Comparison of ENCODE assay signal across 15 cellular contexts in the genomic region with DNA sequence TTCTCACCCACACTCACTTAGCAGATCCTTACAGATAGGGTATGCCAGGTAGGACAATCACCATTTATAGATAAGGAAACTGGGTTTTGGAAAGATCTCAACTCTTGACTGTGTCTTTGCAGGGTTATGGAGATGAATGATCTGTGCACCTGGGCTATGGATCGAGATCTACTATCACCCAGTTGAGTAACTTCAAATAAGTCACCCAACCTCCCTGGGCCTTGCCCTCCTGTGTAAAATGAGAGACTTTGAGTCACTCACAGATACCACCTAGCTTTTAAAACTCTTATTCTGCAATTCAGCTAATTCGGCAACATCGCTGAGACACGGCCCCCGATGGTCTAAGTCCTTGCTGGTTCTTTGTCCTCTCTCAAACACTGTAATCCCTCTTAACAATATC.
"Had no signal": no experiment of that assay in that cellular context is flagged by ENCODE, and none has a peak within 500 bp of the region (broad histone marks: within the 10 kb centered on the region; RNA-seq: fewer than 3 reads in every experiment).

No MANE protein-coding gene starts in this region.

- H3K9me3 Mint-ChIP-seq: nephron; T-helper 1 cell treated with Interleukin-12 subunit alpha and Interleukin-12 subunit beta and Interleukin-4 antibody, amounts not matched to agents 30 μg/mL and 1 μg/mL, for 36 hours had no signal

- DNase-seq: activated CD4-positive, alpha-beta T cell treated with anti-CD3 and anti-CD28 coated beads, Interleukin-2, amount 50 U/mL, for 4 hours; activated CD8-positive, alpha-beta memory T cell treated with anti-CD3 and anti-CD28 coated beads, Interleukin-2, amount 50 U/mL, for 4 hours; activated effector memory CD4-positive, alpha-beta T cell treated with Interleukin-2 at 50 U/mL for 16 hours; islet precursor cell; mammary epithelial cell; mucosa of descending colon; sigmoid colon; stimulated activated CD4-positive, alpha-beta T cell treated with anti-CD3 and anti-CD28 coated beads, Interleukin-12 subunit alpha, Interleukin-12 subunit beta, amount 100 ng/mL, for 4 hours; stimulated activated naive CD8-positive, alpha-beta T cell treated with anti-CD3 and anti-CD28 coated beads, Interleukin-15, Interleukin-2, amounts not matched to agents 100 U/mL and 50 U/mL, for 24 hours had no signal

- H3K9me3 ChIP-seq: gastroesophageal sphincter, mucosa of descending colon, prostate gland, sigmoid colon had no signal

- H3K4me3 Mint-ChIP-seq: nephron; T-helper 1 cell treated with Interleukin-12 subunit alpha and Interleukin-12 subunit beta and Interleukin-4 antibody, amounts not matched to agents 30 μg/mL and 1 μg/mL, for 36 hours had no signal

- H3K27ac ChIP-seq: gastroesophageal sphincter, prostate gland, sigmoid colon had no signal

- H3K4me1 ChIP-seq: prostate gland had no signal

- H3K27me3 ChIP-seq: gastroesophageal sphincter, sigmoid colon had no signal

- H3K4me3 ChIP-seq: gastroesophageal sphincter, mucosa of descending colon, prostate gland, sigmoid colon had no signal

- H3K36me3 ChIP-seq: gastroesophageal sphincter, prostate gland, sigmoid colon had no signal

- H3K27ac Mint-ChIP-seq: nephron; T-helper 1 cell treated with Interleukin-12 subunit alpha and Interleukin-12 subunit beta and Interleukin-4 antibody, amounts not matched to agents 30 μg/mL and 1 μg/mL, for 36 hours had no signal

- ATAC-seq: gastroesophageal sphincter; left lobe of liver; mucosa of descending colon; SK-N-SH treated with all-trans-retinoic acid at 6 μM for 48 hours; stimulated activated naive CD8-positive, alpha-beta T cell treated with anti-CD3 and anti-CD28 coated beads, Interleukin-15, Interleukin-2, amounts not matched to agents 100 U/mL and 50 U/mL, for 24 hours had no signal
